In the genomic region with DNA sequence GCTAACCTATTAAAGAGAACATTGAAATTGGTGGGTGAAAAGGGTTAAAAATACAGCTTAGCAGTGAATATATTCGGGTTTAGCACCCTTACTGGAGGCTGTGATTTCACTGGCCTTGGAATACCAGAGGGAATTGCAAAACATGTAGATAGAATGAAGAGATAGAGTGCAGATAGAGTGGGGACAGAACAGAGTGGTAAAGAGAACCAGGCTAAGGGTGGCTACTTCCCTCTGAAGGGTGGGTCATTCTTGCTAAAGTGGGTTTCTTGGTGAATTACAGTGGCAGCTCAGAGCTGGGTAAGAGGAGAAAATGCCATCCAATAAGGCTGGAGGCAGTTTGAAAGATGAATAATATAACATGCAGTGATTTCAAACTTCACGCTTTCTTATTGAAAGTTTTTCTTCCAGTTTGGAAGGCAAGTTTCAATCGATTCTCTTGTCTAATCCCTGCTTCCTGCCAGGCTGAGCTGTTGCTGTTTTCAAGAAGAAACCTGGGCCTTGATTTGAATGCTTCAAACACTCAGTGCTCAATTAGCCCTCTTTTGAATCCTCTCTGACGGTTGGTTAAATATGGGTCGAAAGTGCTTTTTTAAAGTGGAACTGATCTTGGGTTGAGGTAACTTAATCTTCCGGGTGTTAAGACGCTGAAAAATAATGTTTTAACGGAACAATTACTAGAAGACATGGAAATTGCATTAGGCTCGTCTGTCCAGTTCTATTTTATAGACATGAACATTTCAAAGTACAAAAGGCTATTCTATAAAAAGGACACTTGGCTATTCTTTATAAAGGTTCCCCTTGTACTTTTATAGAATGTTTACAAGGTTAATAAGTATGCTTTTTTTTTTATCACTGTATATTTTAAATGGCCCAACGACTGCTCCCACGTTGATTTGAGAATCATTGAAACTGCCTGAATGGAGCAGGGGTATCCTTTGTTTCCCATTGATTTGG, we compare ENCODE assay signal across 8 cellular contexts.
DNase-seq lines count a peak whose midpoint lies in the region; ATAC-seq and TF ChIP-seq lines count a peak whose summit lies in the region.

No MANE protein-coding gene starts in this region.

- intact Hi-C loops in left ventricle myocardium inferior (cut with micrococcal nuclease), result no loop called here
- intact Hi-C loops in spleen (cut with DNase I; ENCODE audit: low total_unique reads), result no loop called here

- no peaks in the 10 kb centered on the region for H3K9me2 ChIP-seq in SK-N-SH

- H2AFZ ChIP-seq in SK-N-SH (ENCODE audit: low read depth), result peak overlapping the region; percentile 54

- H3K4me2 ChIP-seq in SK-N-SH, result peak overlapping the region; percentile 63; the same call in 1 of the 2 replicates

- CTCF ChIA-PET in SK-N-SH (lab: Yijun Ruan, JAX), result interaction anchor here (0.6 to 2.6 kb wide), 5 partner anchors 20 to 273 kb away, joined by 3 to 17 read pairs (median 4); a partner anchor contains a TSS

- no peaks in the 10 kb centered on the region for H4K20me1 ChIP-seq in SK-N-SH (ENCODE audit: insufficient read depth)

- H3K9me3 ChIP-seq in SK-N-SH, result no peaks in the 10 kb centered on the region
- H3K9me3 ChIP-seq in left ventricle myocardium inferior (replicated peaks), result no peaks in the 10 kb centered on the region
- no peaks in the 10 kb centered on the region for H3K9me3 ChIP-seq in spleen

- no peak overlapping the region for H3K4me3 ChIP-seq in SK-N-SH (ENCODE audit: low read depth in 2 of 2, low read length in 1 of 2)
- peak overlapping the region; percentile 35 for H3K4me3 ChIP-seq in left ventricle myocardium inferior
- H3K4me3 ChIP-seq in spleen, result peak overlapping the region in 1 of 8 donors; percentile 1

- H3K27ac ChIP-seq in SK-N-SH (ENCODE audit: low read depth in 2 of 2, low read length in 1 of 2) (peak overlapping the region; percentile 90), left ventricle myocardium inferior (replicated peaks) (peak overlapping the region; percentile 69), spleen (peak overlapping the region; percentile 58 to 88 (median 78))

- H3F3A ChIP-seq in SK-N-SH (replicated peaks; ENCODE audit: insufficient read depth), result peaks cover 30% of the 10 kb centered on the region

- H3K9ac ChIP-seq in SK-N-SH, result peak overlapping the region; percentile 69; the same call in 1 of the 2 replicates

- DNase-seq in SK-N-SH (no peak), left ventricle myocardium inferior (no peak), spleen (no peak), NCI-H748 treated with DMSO at 0.1 percent for 48 hours (lab: John Stamatoyannopoulos, UW) (no peak), NCI-H2196 treated with DMSO at 0.1 percent for 48 hours (lab: John Stamatoyannopoulos, UW; ENCODE audit: unreplicated experiment) (no peak), NCI-H1092 treated with DMSO at 0.1 percent for 48 hours (lab: John Stamatoyannopoulos, UW) (no peak)

- ATAC-seq in GM18511 (IDR thresholded peaks at IDR 0.05; ENCODE audit: unreplicated experiment) (peak; percentile 60), HG02885 (IDR thresholded peaks at IDR 0.05; ENCODE audit: poor library complexity, unreplicated experiment) (peak; percentile 55)

- no peaks in the 10 kb centered on the region for H3K36me3 ChIP-seq in SK-N-SH (replicated peaks in 1 of 2; ENCODE audit: control insufficient read depth in 1 of 2, insufficient read depth in 2 of 2, low read length in 1 of 2)
- no peaks in the 10 kb centered on the region for H3K36me3 ChIP-seq in left ventricle myocardium inferior
- H3K36me3 ChIP-seq in spleen, result no peaks in the 10 kb centered on the region

- TF ChIP-seq POLR2A in spleen (IDR thresholded peaks at IDR 0.05), result no peak

- no peak for TF ChIP-seq RAD21 in SK-N-SH (IDR thresholded peaks at IDR 0.05; ENCODE audit: low read length)

- TF ChIP-seq EP300 in SK-N-SH (IDR thresholded peaks at IDR 0.05; ENCODE audit: borderline replicate concordance in 1 of 2, low read depth in 1 of 2, low read length in 1 of 2), result no peak

- TF ChIP-seq CTCF in SK-N-SH (IDR thresholded peaks at IDR 0.05), result no peak
- no peak for TF ChIP-seq CTCF in left ventricle myocardium inferior (IDR thresholded peaks at IDR 0.05; ENCODE audit: borderline replicate concordance)
- TF ChIP-seq CTCF in spleen (IDR thresholded peaks at IDR 0.05 in 8 of 11, conservative IDR thresholded peaks at IDR 0.05 in 3 of 11), result no peak

- H3K4me1 ChIP-seq in SK-N-SH (ENCODE audit: control insufficient read depth in 1 of 2, insufficient read depth in 2 of 2, low read depth in 1 of 2, low read length in 1 of 2) (peaks cover 20 to 52% of the 10 kb centered on the region in 2 experiments), left ventricle myocardium inferior (peaks cover 40% of the 10 kb centered on the region), spleen (peaks cover 29 to 71% (median 61%) of the 10 kb centered on the region in 6 donors)

- 77% methylated on average over 11 of the region's 11 CpGs for WGBS in SK-N-SH (ENCODE audit: low lambda C conversion rate)
- whole genome bisulfite sequencing in spleen, 5 donors, result 49 to 63% (median 56%) methylated on average over 11 of the region's 11 CpGs

- no peaks in the 10 kb centered on the region for H3K27me3 ChIP-seq in SK-N-SH (ENCODE audit: insufficient read depth)
- H3K27me3 ChIP-seq in left ventricle myocardium inferior (ENCODE audit: low read depth), result no peaks in the 10 kb centered on the region
- H3K27me3 ChIP-seq in spleen (replicated peaks in 1 of 7), result no peaks in the 10 kb centered on the region

- POLR2A ChIA-PET in SK-N-SH (lab: Yijun Ruan, JAX), result no interaction called here

- no peaks in the 10 kb centered on the region for H3K79me2 ChIP-seq in SK-N-SH (ENCODE audit: insufficient read depth)

TF ChIP-seq in SK-N-SH, 30 proteins besides CTCF, POLR2A, EP300 and RAD21:
- no peak for TF ChIP-seq SMC3 (IDR thresholded peaks at IDR 0.05; ENCODE audit: low read depth, low read length)
- TF ChIP-seq, protein P1, sequence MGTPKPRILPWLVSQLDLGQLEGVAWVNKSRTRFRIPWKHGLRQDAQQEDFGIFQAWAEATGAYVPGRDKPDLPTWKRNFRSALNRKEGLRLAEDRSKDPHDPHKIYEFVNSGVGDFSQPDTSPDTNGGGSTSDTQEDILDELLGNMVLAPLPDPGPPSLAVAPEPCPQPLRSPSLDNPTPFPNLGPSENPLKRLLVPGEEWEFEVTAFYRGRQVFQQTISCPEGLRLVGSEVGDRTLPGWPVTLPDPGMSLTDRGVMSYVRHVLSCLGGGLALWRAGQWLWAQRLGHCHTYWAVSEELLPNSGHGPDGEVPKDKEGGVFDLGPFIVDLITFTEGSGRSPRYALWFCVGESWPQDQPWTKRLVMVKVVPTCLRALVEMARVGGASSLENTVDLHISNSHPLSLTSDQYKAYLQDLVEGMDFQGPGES (IDR thresholded peaks at IDR 0.05; ENCODE audit: low read depth, low read length), result no peak
- TF ChIP-seq MXI1 (IDR thresholded peaks at IDR 0.05; ENCODE audit: low read depth, low read length), result no peak
